In the genomic region with DNA sequence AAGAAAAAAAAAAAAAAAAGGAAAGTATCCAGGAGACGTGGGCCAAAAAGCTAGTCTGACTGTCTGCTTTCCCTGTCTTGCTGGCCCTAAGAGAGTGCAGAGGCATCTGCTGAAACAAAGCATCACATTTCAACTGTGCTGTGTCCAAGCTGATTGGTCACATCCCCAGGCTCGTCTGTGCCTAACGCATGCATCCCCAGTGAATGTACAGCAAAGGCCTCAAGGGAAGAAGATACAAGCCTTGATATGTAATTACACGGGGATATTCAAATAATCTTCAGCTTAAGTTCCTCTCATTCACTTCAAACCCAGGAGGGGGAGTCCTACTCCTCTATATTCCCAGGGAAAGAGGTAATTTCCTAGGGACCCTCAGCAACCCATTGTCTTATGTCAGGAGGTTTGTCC, we compare ENCODE assay signal across 8 cellular contexts. TPM values are rescaled to one million over a fixed set of nuclear protein-coding genes. Genes with fewer than 3 reads are reported as not detected.
DNase-seq lines count a peak whose midpoint lies in the region; ATAC-seq and TF ChIP-seq lines count a peak whose summit lies in the region.

No MANE protein-coding gene starts in this region.

- no peak for ATAC-seq in Right ventricle myocardium inferior

- no peaks in the 10 kb centered on the region for H3K27me3 Mint-ChIP-seq in CD14-positive monocyte (ENCODE audit: low read depth in 3 of 3)

- no peaks in the 10 kb centered on the region for H3K9me3 Mint-ChIP-seq in CD14-positive monocyte

- in situ Hi-C loops in GM18951 (cut with MboI; ENCODE audit: low sequenced_read_pairs, unreplicated experiment), result no loop called here

- TF ChIP-seq POLR2A in GM18951 (IDR thresholded peaks at IDR 0.05; ENCODE audit: extremely low read depth, insufficient read depth, insufficient read length), result peak; percentile 31

- DNase-seq in CD14-positive monocyte (ENCODE audit: low spot score) (no peak), SK-N-DZ (ENCODE audit: low spot score) (peak; percentile 75), iPS-NIHi7 (ENCODE audit: extremely low spot score) (peak; percentile 36), cortex of kidney (lab: John Stamatoyannopoulos, UW) (no peak), NCI-H345 (lab: John Stamatoyannopoulos, UW) (no peak), Right ventricle myocardium inferior (ENCODE audit: missing footprints) (no peak), NCI-H2081 treated with DMSO at 0.1 percent for 48 hours (lab: John Stamatoyannopoulos, UW) (no peak)

- no peaks in the 10 kb centered on the region for H3K36me3 Mint-ChIP-seq in CD14-positive monocyte

- peak overlapping the region; percentile 58 to 99 (median 97) for H3K27ac Mint-ChIP-seq in CD14-positive monocyte

- intact Hi-C loops in CD14-positive monocyte (cut with micrococcal nuclease), result no loop called here
- intact Hi-C loops in Right ventricle myocardium inferior (cut with DNase I), result no loop called here

- H3K4me3 Mint-ChIP-seq in CD14-positive monocyte, result no peak overlapping the region

- H3K4me1 Mint-ChIP-seq in CD14-positive monocyte, result peaks cover 69% of the 10 kb centered on the region

- no peak for TF ChIP-seq CTCF in CD14-positive monocyte (IDR thresholded peaks at IDR 0.05)

RNA-seq across cellular contexts. Expression of a gene that starts 5.4 kb away (rescaled TPM):
- 10 to 100 TPM; 52.5 to 59.4 TPM for polyA plus RNA-seq in CD14-positive monocyte
- 9.1 and 12.0 TPM in 2 replicates for polyA plus RNA-seq in SK-N-DZ (2014; cell fraction: cytosol; rRNA removed)
- 14.3 and 18.5 TPM in 2 replicates for polyA plus RNA-seq in SK-N-DZ (2014; cell fraction: nucleus; rRNA removed)
- 6.1 TPM for total RNA-seq in Right ventricle myocardium inferior

Comparison
In these comparisons a context has a peak if more than half of its experiments do, and no peak if none do; other contexts are left out.
1. DNase-seq: peak in SK-N-DZ (single experiment) and iPS-NIHi7 (single experiment); none in CD14-positive monocyte (single experiment), cortex of kidney (single experiment), NCI-H345 (single experiment), Right ventricle myocardium inferior (single experiment) and NCI-H2081 treated with DMSO at 0.1 percent for 48 hours (single experiment).